In genomic region chr1:1890506-1891348, GRCh38 we compare ENCODE assay signal across 8 cellular contexts. TPM values are rescaled to one million over a fixed set of nuclear protein-coding genes. Genes with fewer than 3 reads are reported as not detected.
A peak's percentile ranks its signal among the peaks of the same experiment; 100 is the strongest.
DNase-seq lines count a peak whose midpoint lies in the region; ATAC-seq, FAIRE-seq and TF ChIP-seq lines count a peak whose summit lies in the region.

GNB1 (minus strand) TSS chr1:1891087; CDS start chr1:1825453, 65,634 bp downstream.

- H3K9me3 ChIP-seq in ES-I3 (ENCODE audit: control insufficient read depth, insufficient read depth, low read length) (no peaks in the 10 kb centered on the region), MG63 (no peaks in the 10 kb centered on the region)

- no peaks in the 10 kb centered on the region for H3K27me3 ChIP-seq in MG63

- peaks cover 25% of the 10 kb centered on the region for H3K4me1 ChIP-seq in ES-I3 (ENCODE audit: insufficient read depth, low read length)

- TF ChIP-seq POLR2A in H54 (IDR thresholded peaks at IDR 0.05; ENCODE audit: low read depth, low read length), result peak; percentile 38; the same call in 1 of the 2 replicates

- ATAC-seq in SK-N-SH treated with all-trans-retinoic acid at 6 μM for 48 hours, result peak; percentile 65

- H3K36me3 ChIP-seq in ES-I3 (ENCODE audit: insufficient read depth, low read length) (no peaks in the 10 kb centered on the region), MG63 (peaks cover 6% of the 10 kb centered on the region)

- FAIRE-seq in H54 (lab: Jason Lieb, UNC), result no peak

- H3K9ac ChIP-seq in ES-I3 (ENCODE audit: low read depth, low read length), result peak within 1 kb of the TSS; percentile 97

- DNase-seq in H54 (ENCODE audit: insufficient read length, low spot score), result peak; percentile 73
- DNase-seq in MG63, result peak; percentile 84
- DNase-seq in activated naive CD4-positive, alpha-beta T cell treated with anti-CD3 and anti-CD28 coated beads, Interleukin-2, amount 50 U/mL, for 16 hours, result peak; percentile 87
- peak; percentile 83 for DNase-seq in globus pallidus (ENCODE audit: low spot score)
- peak; percentile 83 for DNase-seq in occipital lobe (lab: John Stamatoyannopoulos, UW)
- DNase-seq in superior temporal gyrus (ENCODE audit: extremely low spot score), result peak; percentile 92

- H3K4me3 ChIP-seq in MG63, result peak within 1 kb of the TSS; percentile 70

TF ChIP-seq in SK-N-SH treated with all-trans-retinoic acid at 6 μM for 48 hours, 23 proteins besides CTCF, POLR2A, EP300 and RAD21:
- TF ChIP-seq ZNF565 (CRISPR knock-in tag; conservative IDR thresholded peaks at IDR 0.05; ENCODE audit: low read depth) (no peak), SNAI2 (CRISPR knock-in tag; IDR thresholded peaks at IDR 0.05) (peak; percentile 90), ZFP3 (CRISPR knock-in tag; IDR thresholded peaks at IDR 0.05) (peak; percentile 79; the same call in 1 of the 2 replicates), ZNF8 (CRISPR knock-in tag; IDR thresholded peaks at IDR 0.05) (no peak), ISL1 (CRISPR knock-in tag; IDR thresholded peaks at IDR 0.05) (no peak), RARB (CRISPR knock-in tag; IDR thresholded peaks at IDR 0.05) (no peak), ZFP30 (CRISPR knock-in tag; IDR thresholded peaks at IDR 0.05) (no peak), ARNTL (CRISPR knock-in tag; IDR thresholded peaks at IDR 0.05; ENCODE audit: borderline replicate concordance, low read depth) (no peak), BACH2 (CRISPR knock-in tag; IDR thresholded peaks at IDR 0.05; ENCODE audit: borderline replicate concordance) (0 out of 2 replicates have a peak, but pooled peaks have one; percentile 51), PATZ1 (CRISPR knock-in tag; IDR thresholded peaks at IDR 0.05; ENCODE audit: borderline replicate concordance) (no peak), PPARA (CRISPR knock-in tag; IDR thresholded peaks at IDR 0.05; ENCODE audit: borderline replicate concordance) (no peak), ZNF70 (CRISPR knock-in tag; IDR thresholded peaks at IDR 0.05) (no peak), ESRRG (CRISPR knock-in tag; IDR thresholded peaks at IDR 0.05) (no peak), CSDC2 (CRISPR knock-in tag; IDR thresholded peaks at IDR 0.05) (peak; percentile 94)
- TF ChIP-seq, protein P1, sequence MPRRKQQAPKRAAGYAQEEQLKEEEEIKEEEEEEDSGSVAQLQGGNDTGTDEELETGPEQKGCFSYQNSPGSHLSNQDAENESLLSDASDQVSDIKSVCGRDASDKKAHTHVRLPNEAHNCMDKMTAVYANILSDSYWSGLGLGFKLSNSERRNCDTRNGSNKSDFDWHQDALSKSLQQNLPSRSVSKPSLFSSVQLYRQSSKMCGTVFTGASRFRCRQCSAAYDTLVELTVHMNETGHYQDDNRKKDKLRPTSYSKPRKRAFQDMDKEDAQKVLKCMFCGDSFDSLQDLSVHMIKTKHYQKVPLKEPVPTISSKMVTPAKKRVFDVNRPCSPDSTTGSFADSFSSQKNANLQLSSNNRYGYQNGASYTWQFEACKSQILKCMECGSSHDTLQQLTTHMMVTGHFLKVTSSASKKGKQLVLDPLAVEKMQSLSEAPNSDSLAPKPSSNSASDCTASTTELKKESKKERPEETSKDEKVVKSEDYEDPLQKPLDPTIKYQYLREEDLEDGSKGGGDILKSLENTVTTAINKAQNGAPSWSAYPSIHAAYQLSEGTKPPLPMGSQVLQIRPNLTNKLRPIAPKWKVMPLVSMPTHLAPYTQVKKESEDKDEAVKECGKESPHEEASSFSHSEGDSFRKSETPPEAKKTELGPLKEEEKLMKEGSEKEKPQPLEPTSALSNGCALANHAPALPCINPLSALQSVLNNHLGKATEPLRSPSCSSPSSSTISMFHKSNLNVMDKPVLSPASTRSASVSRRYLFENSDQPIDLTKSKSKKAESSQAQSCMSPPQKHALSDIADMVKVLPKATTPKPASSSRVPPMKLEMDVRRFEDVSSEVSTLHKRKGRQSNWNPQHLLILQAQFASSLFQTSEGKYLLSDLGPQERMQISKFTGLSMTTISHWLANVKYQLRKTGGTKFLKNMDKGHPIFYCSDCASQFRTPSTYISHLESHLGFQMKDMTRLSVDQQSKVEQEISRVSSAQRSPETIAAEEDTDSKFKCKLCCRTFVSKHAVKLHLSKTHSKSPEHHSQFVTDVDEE (CRISPR knock-in tag; IDR thresholded peaks at IDR 0.05), result peak; percentile 93
- TF ChIP-seq, protein P2, sequence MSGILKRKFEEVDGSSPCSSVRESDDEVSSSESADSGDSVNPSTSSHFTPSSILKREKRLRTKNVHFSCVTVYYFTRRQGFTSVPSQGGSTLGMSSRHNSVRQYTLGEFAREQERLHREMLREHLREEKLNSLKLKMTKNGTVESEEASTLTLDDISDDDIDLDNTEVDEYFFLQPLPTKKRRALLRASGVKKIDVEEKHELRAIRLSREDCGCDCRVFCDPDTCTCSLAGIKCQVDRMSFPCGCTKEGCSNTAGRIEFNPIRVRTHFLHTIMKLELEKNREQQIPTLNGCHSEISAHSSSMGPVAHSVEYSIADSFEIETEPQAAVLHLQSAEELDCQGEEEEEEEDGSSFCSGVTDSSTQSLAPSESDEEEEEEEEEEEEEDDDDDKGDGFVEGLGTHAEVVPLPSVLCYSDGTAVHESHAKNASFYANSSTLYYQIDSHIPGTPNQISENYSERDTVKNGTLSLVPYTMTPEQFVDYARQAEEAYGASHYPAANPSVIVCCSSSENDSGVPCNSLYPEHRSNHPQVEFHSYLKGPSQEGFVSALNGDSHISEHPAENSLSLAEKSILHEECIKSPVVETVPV (CRISPR knock-in tag; IDR thresholded peaks at IDR 0.05), result no peak

RNA-seq across cellular contexts. Expression of gene GNB1, which starts in this region (rescaled TPM):
- 327 and 329 TPM in 2 replicates for total RNA-seq in MG63 (2014; rRNA removed; shearing (Covaris generic); ENCODE audit: low replicate concordance)
- total RNA-seq in occipital lobe, result 144 TPM

Comparison
In these comparisons a context has a peak if more than half of its experiments do, and no peak if none do; other contexts are left out.
1. Peak in every context shown above with its lines: DNase-seq, ATAC-seq and H3K4me3 ChIP-seq.